21 cellular contexts compared by ENCODE assay signal in the genomic region with DNA sequence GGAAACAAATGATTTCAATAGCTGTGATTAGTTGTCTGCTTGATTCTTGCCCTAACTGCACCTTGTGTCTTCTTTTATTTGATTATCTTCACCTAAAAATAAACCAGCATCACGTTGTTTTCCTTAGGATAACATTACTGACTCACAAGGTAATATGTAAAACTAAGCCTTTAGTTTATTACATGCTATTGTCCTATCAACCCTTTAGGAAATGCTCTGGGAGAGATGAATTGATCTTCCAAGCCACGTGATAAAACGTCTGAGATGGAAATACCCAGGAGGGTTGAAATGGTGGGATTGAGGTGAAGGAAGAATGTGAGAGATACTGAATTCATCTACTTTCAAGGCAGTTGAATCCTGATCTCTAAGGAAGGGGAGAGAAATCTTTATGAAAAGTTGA. TPM values are rescaled to one million over a fixed set of nuclear protein-coding genes. Genes with fewer than 3 reads are reported as not detected.
"Had no signal": no experiment of that assay in that cellular context is flagged by ENCODE, and none has a peak within 500 bp of the region (broad histone marks: within the 10 kb centered on the region; RNA-seq: fewer than 3 reads in every experiment).

No MANE protein-coding gene starts in this region.

- H3K9me3 ChIP-seq: adrenal gland, left lung, psoas muscle, suprapubic skin, transverse colon had no signal

- H3K4me3 Mint-ChIP-seq: activated CD4-positive, alpha-beta T cell treated with anti-CD3 and anti-CD28 coated beads, Interleukin-2, amount 10 ng/mL, durations not matched to agents 7 days and 5 days; activated CD8-positive, alpha-beta T cell treated with anti-CD3 and anti-CD28 coated beads, Interleukin-2, amount 10 ng/mL, durations not matched to agents 7 days and 5 days; activated naive CD4-positive, alpha-beta T cell treated with anti-CD3 and anti-CD28 coated beads, Interleukin-2, amount 10 ng/mL, durations not matched to agents 7 days and 5 days; activated T-cell treated with anti-CD3 and anti-CD28 coated beads, Interleukin-2, amount 50 U/mL, for 4 hours; naive B cell; neural crest cell; stimulated activated naive CD8-positive, alpha-beta T cell treated with anti-CD3 and anti-CD28 coated beads, Interleukin-15, amount 100 ng/mL, for 72 hours had no signal

- H3K4me1 Mint-ChIP-seq: activated CD4-positive, alpha-beta T cell treated with anti-CD3 and anti-CD28 coated beads, Interleukin-2, amount 10 ng/mL, durations not matched to agents 7 days and 5 days; activated naive CD4-positive, alpha-beta T cell treated with anti-CD3 and anti-CD28 coated beads, Interleukin-2, amount 10 ng/mL, durations not matched to agents 7 days and 5 days; naive B cell; neural crest cell; stimulated activated naive CD8-positive, alpha-beta T cell treated with anti-CD3 and anti-CD28 coated beads, Interleukin-15, amount 100 ng/mL, for 72 hours had no signal

- H3K27me3 ChIP-seq: adrenal gland, cardiac muscle cell, left lung, suprapubic skin, transverse colon had no signal

- H3K4me1 ChIP-seq: adrenal gland, left lung, psoas muscle, suprapubic skin, transverse colon had no signal

- H3K27ac Mint-ChIP-seq: activated CD4-positive, alpha-beta T cell treated with anti-CD3 and anti-CD28 coated beads, Interleukin-2, amount 10 ng/mL, durations not matched to agents 7 days and 5 days; activated CD8-positive, alpha-beta T cell treated with anti-CD3 and anti-CD28 coated beads, Interleukin-2, amount 10 ng/mL, durations not matched to agents 7 days and 5 days; activated naive CD4-positive, alpha-beta T cell treated with anti-CD3 and anti-CD28 coated beads, Interleukin-2, amount 10 ng/mL, durations not matched to agents 7 days and 5 days; stimulated activated naive CD8-positive, alpha-beta T cell treated with anti-CD3 and anti-CD28 coated beads, Interleukin-15, amount 100 ng/mL, for 72 hours had no signal

- H3K9me3 Mint-ChIP-seq: activated CD4-positive, alpha-beta T cell treated with anti-CD3 and anti-CD28 coated beads, Interleukin-2, amount 10 ng/mL, durations not matched to agents 7 days and 5 days; activated naive CD4-positive, alpha-beta T cell treated with anti-CD3 and anti-CD28 coated beads, Interleukin-2, amount 10 ng/mL, durations not matched to agents 7 days and 5 days; activated T-cell treated with anti-CD3 and anti-CD28 coated beads, Interleukin-2, amount 50 U/mL, for 4 hours; neural crest cell; stimulated activated naive CD8-positive, alpha-beta T cell treated with anti-CD3 and anti-CD28 coated beads, Interleukin-15, amount 100 ng/mL, for 72 hours had no signal

- H3K36me3 Mint-ChIP-seq: activated naive CD4-positive, alpha-beta T cell treated with anti-CD3 and anti-CD28 coated beads, Interleukin-2, amount 10 ng/mL, durations not matched to agents 7 days and 5 days; naive B cell had no signal

- DNase-seq: activated CD4-positive, alpha-beta T cell treated with anti-CD3 and anti-CD28 coated beads, Interleukin-2, amount 10 ng/mL, durations not matched to agents 7 days and 5 days; activated CD8-positive, alpha-beta T cell treated with anti-CD3 and anti-CD28 coated beads, Interleukin-2, amount 10 ng/mL, durations not matched to agents 7 days and 5 days; activated naive CD4-positive, alpha-beta T cell treated with anti-CD3 and anti-CD28 coated beads, Interleukin-2, amount 10 ng/mL, durations not matched to agents 7 days and 5 days; activated T-cell treated with anti-CD3 and anti-CD28 coated beads, Interleukin-2, amount 50 U/mL, for 4 hours; dermis blood vessel endothelial cell; effector memory CD4-positive, alpha-beta T cell; glutamatergic neuron; left lung; naive B cell; psoas muscle; small intestine; stimulated activated CD4-positive, alpha-beta T cell treated with anti-CD3 and anti-CD28 coated beads, Interleukin-4, amount 100 ng/mL, for 1 hour; stimulated activated naive CD8-positive, alpha-beta T cell treated with anti-CD3 and anti-CD28 coated beads, Interleukin-15, amount 100 ng/mL, for 72 hours; T-helper 1 cell; transverse colon had no signal

- H3K27me3 Mint-ChIP-seq: naive B cell; stimulated activated naive CD8-positive, alpha-beta T cell treated with anti-CD3 and anti-CD28 coated beads, Interleukin-15, amount 100 ng/mL, for 72 hours had no signal

- H3K4me3 ChIP-seq: adrenal gland, cardiac muscle cell, left lung, psoas muscle, suprapubic skin, transverse colon had no signal

- H3K27ac ChIP-seq: cardiac muscle cell, left lung, psoas muscle, suprapubic skin, transverse colon had no signal

- H3K36me3 ChIP-seq: adrenal gland, cardiac muscle cell, left lung, suprapubic skin, transverse colon had no signal

- ATAC-seq: activated CD8-positive, alpha-beta T cell treated with anti-CD3 and anti-CD28 coated beads, Interleukin-2, amount 10 ng/mL, durations not matched to agents 7 days and 5 days; activated T-cell treated with anti-CD3 and anti-CD28 coated beads, Interleukin-2, amount 50 U/mL, for 4 hours; psoas muscle had no signal

RNA-seq across cellular contexts. Expression of gene TMEM178A, which starts 34.5 kb away (rescaled TPM):
- total RNA-seq: activated CD8-positive, alpha-beta T cell treated with anti-CD3 and anti-CD28 coated beads, Interleukin-2, amount 10 ng/mL, durations not matched to agents 7 days and 5 days; activated T-cell treated with anti-CD3 and anti-CD28 coated beads, Interleukin-2, amount 50 U/mL, for 4 hours; dermis blood vessel endothelial cell; lung microvascular endothelial cell; mononuclear cell had no signal
